ENCODE assay signal across 23 cellular contexts in the genomic region with DNA sequence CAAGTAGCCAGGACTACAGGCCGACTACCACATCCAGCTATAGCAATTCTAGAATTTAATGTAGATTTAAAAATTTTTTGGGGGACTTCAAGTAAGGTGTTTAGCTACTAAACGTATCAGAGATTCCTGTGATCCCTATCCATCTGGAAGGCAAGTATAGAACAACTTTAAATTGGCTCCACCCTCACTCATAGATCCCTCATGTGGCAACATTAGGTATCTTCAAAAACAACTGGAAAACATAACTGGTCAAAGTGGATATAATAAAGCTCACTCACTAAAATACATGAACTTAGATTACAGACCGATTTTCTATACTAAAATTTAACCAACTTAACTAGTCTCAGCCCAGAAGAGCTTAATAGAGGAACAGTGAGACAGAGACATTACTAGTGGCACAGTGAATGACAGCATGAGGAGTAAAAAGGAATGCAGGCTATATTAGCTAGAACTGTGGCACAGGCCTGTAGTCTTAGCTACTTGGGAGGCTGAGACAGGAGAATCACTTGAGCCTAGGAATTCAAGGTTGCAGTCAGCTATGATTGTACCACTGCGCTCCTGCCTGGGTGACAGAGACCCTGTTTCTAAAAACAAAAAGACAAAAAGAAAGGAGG. TPM values are rescaled to one million over a fixed set of nuclear protein-coding genes. Genes with fewer than 3 reads are reported as not detected.
DNase-seq lines count a peak whose midpoint lies in the region; ATAC-seq and FAIRE-seq lines count a peak whose summit lies in the region.
"Had no signal": no experiment of that assay in that cellular context is flagged by ENCODE, and none has a peak within 500 bp of the region (broad histone marks: within the 10 kb centered on the region; RNA-seq: fewer than 3 reads in every experiment).

No MANE protein-coding gene starts in this region.

- intact Hi-C loops in activated CD4-positive, alpha-beta T cell treated with anti-CD3 and anti-CD28 coated beads, Interleukin-2, amount 10 ng/mL, durations not matched to agents 24 days and 14 days (cut with micrococcal nuclease) = no loop called here

- CTCF ChIA-PET in activated CD4-positive, alpha-beta T cell treated with anti-CD3 and anti-CD28 coated beads, Interleukin-2, amount 10 ng/mL, durations not matched to agents 7 days and 5 days (lab: Charles Lee) = interaction anchor here (0.5 to 2.2 kb wide), 4 partner anchors 9 to 26 kb away, joined by 3 to 19 read pairs (median 4); partner anchors contain the start of gene NUP153
- CTCF ChIA-PET in activated CD8-positive, alpha-beta T cell treated with anti-CD3 and anti-CD28 coated beads, Interleukin-2, amount 10 ng/mL, durations not matched to agents 7 days and 5 days (lab: Charles Lee) = interaction anchor here (1.1 to 5.2 kb wide), 4 partner anchors 10 to 112 kb away, joined by 3 to 47 read pairs (median 8); partner anchors contain the start of gene NUP153

- POLR2A ChIA-PET in activated CD4-positive, alpha-beta T cell treated with anti-CD3 and anti-CD28 coated beads, Interleukin-2, amount 10 ng/mL, durations not matched to agents 7 days and 5 days (lab: Charles Lee) = no interaction called here
- POLR2A ChIA-PET in activated CD8-positive, alpha-beta T cell treated with anti-CD3 and anti-CD28 coated beads, Interleukin-2, amount 10 ng/mL, durations not matched to agents 7 days and 5 days (lab: Charles Lee) = no interaction called here

- H3K4me3 Mint-ChIP-seq in activated CD4-positive, alpha-beta T cell treated with anti-CD3 and anti-CD28 coated beads, Interleukin-2, amount 10 ng/mL, durations not matched to agents 24 days and 14 days = no peak overlapping the region
- H3K4me3 Mint-ChIP-seq in activated CD4-positive, alpha-beta T cell treated with anti-CD3 and anti-CD28 coated beads, Interleukin-2, amount 10 ng/mL, durations not matched to agents 7 days and 5 days = no peak overlapping the region
- no peak overlapping the region for H3K4me3 Mint-ChIP-seq in activated CD8-positive, alpha-beta T cell treated with anti-CD3 and anti-CD28 coated beads, Interleukin-2, amount 10 ng/mL, durations not matched to agents 7 days and 5 days
- peak overlapping the region in 2 of 8 donors; percentile 37 to 45 for H3K4me3 Mint-ChIP-seq in naive B cell
- H3K4me3 Mint-ChIP-seq: mesothelial cell of epicardium had no signal

- peaks cover 27% of the 10 kb centered on the region for H3K36me3 Mint-ChIP-seq in activated CD4-positive, alpha-beta T cell treated with anti-CD3 and anti-CD28 coated beads, Interleukin-2, amount 10 ng/mL, durations not matched to agents 24 days and 14 days (ENCODE audit: low read depth)
- H3K36me3 Mint-ChIP-seq in activated CD4-positive, alpha-beta T cell treated with anti-CD3 and anti-CD28 coated beads, Interleukin-2, amount 10 ng/mL, durations not matched to agents 7 days and 5 days (ENCODE audit: low read depth) = peaks cover 27% of the 10 kb centered on the region
- H3K36me3 Mint-ChIP-seq in activated CD8-positive, alpha-beta T cell treated with anti-CD3 and anti-CD28 coated beads, Interleukin-2, amount 10 ng/mL, durations not matched to agents 7 days and 5 days (ENCODE audit: low read depth) = peaks cover 28% of the 10 kb centered on the region
- H3K36me3 Mint-ChIP-seq in naive B cell = peaks cover 5 to 6% of the 10 kb centered on the region in 2 donors

- H3K27me3 Mint-ChIP-seq in activated CD4-positive, alpha-beta T cell treated with anti-CD3 and anti-CD28 coated beads, Interleukin-2, amount 10 ng/mL, durations not matched to agents 24 days and 14 days = no peaks in the 10 kb centered on the region
- H3K27me3 Mint-ChIP-seq in activated CD4-positive, alpha-beta T cell treated with anti-CD3 and anti-CD28 coated beads, Interleukin-2, amount 10 ng/mL, durations not matched to agents 7 days and 5 days = no peaks in the 10 kb centered on the region
- H3K27me3 Mint-ChIP-seq in activated CD8-positive, alpha-beta T cell treated with anti-CD3 and anti-CD28 coated beads, Interleukin-2, amount 10 ng/mL, durations not matched to agents 7 days and 5 days (ENCODE audit: low read depth) = no peaks in the 10 kb centered on the region
- H3K27me3 Mint-ChIP-seq in naive B cell = no peaks in the 10 kb centered on the region

- peak; percentile 11 for FAIRE-seq in G401.6 (lab: Jason Lieb, UNC)
- FAIRE-seq: TTC549, urothelium cell line had no signal

- ATAC-seq in activated CD8-positive, alpha-beta T cell treated with anti-CD3 and anti-CD28 coated beads, Interleukin-2, amount 10 ng/mL, durations not matched to agents 7 days and 5 days = no peak
- ATAC-seq in naive B cell (ENCODE audit: low read depth in 2 of 2) (peak in 1 of 2 donors; percentile 32), HG03469 (IDR thresholded peaks at IDR 0.05; ENCODE audit: unreplicated experiment) (no peak)

- no peak for DNase-seq in activated CD4-positive, alpha-beta T cell treated with anti-CD3 and anti-CD28 coated beads, Interleukin-2, amount 10 ng/mL, durations not matched to agents 24 days and 14 days
- DNase-seq in activated CD4-positive, alpha-beta T cell treated with anti-CD3 and anti-CD28 coated beads, Interleukin-2, amount 10 ng/mL, durations not matched to agents 7 days and 5 days = no peak
- no peak for DNase-seq in activated CD8-positive, alpha-beta T cell treated with anti-CD3 and anti-CD28 coated beads, Interleukin-2, amount 10 ng/mL, durations not matched to agents 7 days and 5 days
- DNase-seq in naive B cell (no peak), GOT3 (lab: John Stamatoyannopoulos, UW) (no peak)
- no peak for DNase-seq in activated effector memory CD4-positive, alpha-beta T cell treated with anti-CD3 and anti-CD28 coated beads, Interleukin-2, amount 50 U/mL, for 16 hours
- DNase-seq: activated T-cell treated with anti-CD3 and anti-CD28 coated beads, Interleukin-2, amount 50 U/mL, for 48 hours; amniotic stem cell; C1 segment of cervical spinal cord; central memory CD4-positive, alpha-beta T cell; DMS53; effector CD4-positive, alpha-beta T cell; esophagus squamous epithelium; NCI-H1092 treated with DMSO at 0.1 percent for 48 hours; NCI-H2081 treated with DMSO at 0.1 percent for 48 hours; NK-92 treated with Interleukin-12 subunit alpha and Interleukin-12 subunit beta, amount 100 ng/mL, for 24 hours; spleen; stimulated activated CD4-positive, alpha-beta T cell treated with anti-CD3 and anti-CD28 coated beads, Interleukin-4, amount 100 ng/mL, for 4 hours had no signal

- peaks cover 35% of the 10 kb centered on the region for H3K4me1 Mint-ChIP-seq in activated CD4-positive, alpha-beta T cell treated with anti-CD3 and anti-CD28 coated beads, Interleukin-2, amount 10 ng/mL, durations not matched to agents 24 days and 14 days
- H3K4me1 Mint-ChIP-seq in activated CD4-positive, alpha-beta T cell treated with anti-CD3 and anti-CD28 coated beads, Interleukin-2, amount 10 ng/mL, durations not matched to agents 7 days and 5 days = peaks cover 45% of the 10 kb centered on the region
- H3K4me1 Mint-ChIP-seq in activated CD8-positive, alpha-beta T cell treated with anti-CD3 and anti-CD28 coated beads, Interleukin-2, amount 10 ng/mL, durations not matched to agents 7 days and 5 days (ENCODE audit: low read depth) = peaks cover 36% of the 10 kb centered on the region
- peaks cover 47 to 69% (median 68%) of the 10 kb centered on the region in 3 donors for H3K4me1 Mint-ChIP-seq in naive B cell

- H3K27ac Mint-ChIP-seq in activated CD4-positive, alpha-beta T cell treated with anti-CD3 and anti-CD28 coated beads, Interleukin-2, amount 10 ng/mL, durations not matched to agents 24 days and 14 days = peak overlapping the region; percentile 0
- H3K27ac Mint-ChIP-seq in activated CD4-positive, alpha-beta T cell treated with anti-CD3 and anti-CD28 coated beads, Interleukin-2, amount 10 ng/mL, durations not matched to agents 7 days and 5 days = no peak overlapping the region
- H3K27ac Mint-ChIP-seq in activated CD8-positive, alpha-beta T cell treated with anti-CD3 and anti-CD28 coated beads, Interleukin-2, amount 10 ng/mL, durations not matched to agents 7 days and 5 days = peak overlapping the region; percentile 24
- H3K27ac Mint-ChIP-seq in naive B cell = peak overlapping the region in 5 of 6 donors; percentile 29 to 97 (median 63)
- H3K27ac Mint-ChIP-seq: mesothelial cell of epicardium had no signal

- no peaks in the 10 kb centered on the region for H3K9me3 Mint-ChIP-seq in activated CD4-positive, alpha-beta T cell treated with anti-CD3 and anti-CD28 coated beads, Interleukin-2, amount 10 ng/mL, durations not matched to agents 24 days and 14 days
- no peaks in the 10 kb centered on the region for H3K9me3 Mint-ChIP-seq in activated CD4-positive, alpha-beta T cell treated with anti-CD3 and anti-CD28 coated beads, Interleukin-2, amount 10 ng/mL, durations not matched to agents 7 days and 5 days
- no peaks in the 10 kb centered on the region for H3K9me3 Mint-ChIP-seq in activated CD8-positive, alpha-beta T cell treated with anti-CD3 and anti-CD28 coated beads, Interleukin-2, amount 10 ng/mL, durations not matched to agents 7 days and 5 days (ENCODE audit: insufficient read depth)
- H3K9me3 Mint-ChIP-seq in naive B cell = no peaks in the 10 kb centered on the region
- H3K9me3 Mint-ChIP-seq: mesothelial cell of epicardium had no signal

RNA-seq across cellular contexts. Expression of gene NUP153, which starts 14.7 kb away (rescaled TPM):
- total RNA-seq in activated CD4-positive, alpha-beta T cell treated with anti-CD3 and anti-CD28 coated beads, Interleukin-2, amount 10 ng/mL, durations not matched to agents 24 days and 14 days = 108 and 109 TPM in 2 replicates
- total RNA-seq in activated CD4-positive, alpha-beta T cell treated with anti-CD3 and anti-CD28 coated beads, Interleukin-2, amount 10 ng/mL, durations not matched to agents 7 days and 5 days = 10 to 100 TPM; 74.0 to 91.0 TPM
- 10 to 100 TPM; 72.2 to 73.6 TPM for total RNA-seq in activated CD8-positive, alpha-beta T cell treated with anti-CD3 and anti-CD28 coated beads, Interleukin-2, amount 10 ng/mL, durations not matched to agents 7 days and 5 days
- 1 to 10 TPM; 2.9 to 7.6 (median 5.4) TPM for polyA plus RNA-seq in naive B cell (ENCODE audit: low read depth in 6 of 6)
